Comparison of ENCODE assay signal across 1 cellular context in genomic region chr1:12088607-12089006, GRCh38.
TF ChIP-seq lines count a peak whose summit lies in the region.

No MANE protein-coding gene starts in this region.

TF ChIP-seq in WTC11, 78 proteins besides CTCF, POLR2A, EP300 and RAD21 (continued from another document):
- no peak for TF ChIP-seq EMX1 (CRISPR knock-in tag; IDR thresholded peaks at IDR 0.05)
